Comparison of ENCODE assay signal across 9 cellular contexts in genomic region chr2:23624378-23624777, GRCh38.
DNase-seq lines count a peak whose midpoint lies in the region; ATAC-seq and TF ChIP-seq lines count a peak whose summit lies in the region.
"Had no signal": no experiment of that assay in that cellular context is flagged by ENCODE, and none has a peak within 500 bp of the region (broad histone marks: within the 10 kb centered on the region; RNA-seq: fewer than 3 reads in every experiment).

No MANE protein-coding gene starts in this region.

- H3K4me1 ChIP-seq in upper lobe of left lung: no peaks in the 10 kb centered on the region

- DNase-seq in activated naive CD4-positive, alpha-beta T cell treated with anti-CD3 and anti-CD28 coated beads for 36 hours: peak; percentile 45
- DNase-seq in activated naive CD4-positive, alpha-beta T cell (lab: John Stamatoyannopoulos, UW): no peak
- DNase-seq in OCI-M1 (lab: John Stamatoyannopoulos, UW) (peak; percentile 66), fibroblast of mammary gland (ENCODE audit: low read depth) (peak; percentile 28), upper lobe of left lung (no peak)
- peak; percentile 4 for DNase-seq in stimulated activated CD8-positive, alpha-beta memory T cell treated with anti-CD3 and anti-CD28 coated beads, Interleukin-4, amount 100 ng/mL, for 24 hours (ENCODE audit: low read depth)
- DNase-seq: GF-D8 had no signal

- no peaks in the 10 kb centered on the region for H3K36me3 Mint-ChIP-seq in activated naive CD4-positive, alpha-beta T cell treated with anti-CD3 and anti-CD28 coated beads for 36 hours (ENCODE audit: low read depth)

- H3K9me3 Mint-ChIP-seq in activated naive CD4-positive, alpha-beta T cell treated with anti-CD3 and anti-CD28 coated beads for 36 hours: peaks cover 11% of the 10 kb centered on the region

- no peak overlapping the region for H3K27ac ChIP-seq in upper lobe of left lung

- H3K4me3 ChIP-seq in fibroblast of mammary gland (ENCODE audit: control insufficient read depth, low read depth, low read length): no peak overlapping the region
- H3K4me3 ChIP-seq in upper lobe of left lung: no peak overlapping the region

- 60 to 74% methylated on average over 5 of the region's 5 CpGs for WGBS in upper lobe of left lung, 2 donors

- H3K27me3 ChIP-seq in upper lobe of left lung: no peaks in the 10 kb centered on the region

- no peaks in the 10 kb centered on the region for H3K36me3 ChIP-seq in upper lobe of left lung

- H3K4me1 Mint-ChIP-seq in activated naive CD4-positive, alpha-beta T cell treated with anti-CD3 and anti-CD28 coated beads for 36 hours (ENCODE audit: low read depth): no peaks in the 10 kb centered on the region

- intact Hi-C loops in activated naive CD4-positive, alpha-beta T cell treated with anti-CD3 and anti-CD28 coated beads for 36 hours (cut with micrococcal nuclease): no loop called here

- no peak for ATAC-seq in upper lobe of left lung (ENCODE audit: low FRiP score in 2 of 2)
- ATAC-seq in GM18858 (IDR thresholded peaks at IDR 0.05; ENCODE audit: unreplicated experiment): no peak
- ATAC-seq in GM19324 (IDR thresholded peaks at IDR 0.05; ENCODE audit: low FRiP score, unreplicated experiment): no peak

- H3K27ac Mint-ChIP-seq in activated naive CD4-positive, alpha-beta T cell treated with anti-CD3 and anti-CD28 coated beads for 36 hours: no peak overlapping the region

- CTCF ChIA-PET in activated naive CD4-positive, alpha-beta T cell treated with anti-CD3 and anti-CD28 coated beads for 36 hours (lab: Charles Lee): interaction anchor here (0.7 to 1.7 kb wide), 7 partner anchors 8 to 460 kb away, joined by 3 to 10 read pairs (median 4); partner anchors contain the start of gene TP53I3

- TF ChIP-seq CTCF in fibroblast of mammary gland (conservative IDR thresholded peaks at IDR 0.05; ENCODE audit: control insufficient read depth, insufficient read depth, low read depth, low read length) (peak; percentile 61), upper lobe of left lung (IDR thresholded peaks at IDR 0.05) (peak in 1 of 6 experiments; percentile 21)

- H3K9me3 ChIP-seq in upper lobe of left lung: peaks cover 0 to 7% (median 4%) of the 10 kb centered on the region in 4 donors

- no peak for TF ChIP-seq EP300 in upper lobe of left lung (IDR thresholded peaks at IDR 0.05)

- H3K27me3 Mint-ChIP-seq in activated naive CD4-positive, alpha-beta T cell treated with anti-CD3 and anti-CD28 coated beads for 36 hours (ENCODE audit: low read depth): no peaks in the 10 kb centered on the region

- TF ChIP-seq POLR2A in upper lobe of left lung (IDR thresholded peaks at IDR 0.05): no peak

- no peak overlapping the region for H3K4me3 Mint-ChIP-seq in activated naive CD4-positive, alpha-beta T cell treated with anti-CD3 and anti-CD28 coated beads for 36 hours

Comparison
In these comparisons a context has a peak if more than half of its experiments do, and no peak if none do; other contexts are left out.
1. DNase-seq: peak in activated naive CD4-positive, alpha-beta T cell treated with anti-CD3 and anti-CD28 coated beads for 36 hours (single experiment), OCI-M1 (single experiment), fibroblast of mammary gland (single experiment) and stimulated activated CD8-positive, alpha-beta memory T cell treated with anti-CD3 and anti-CD28 coated beads, Interleukin-4, amount 100 ng/mL, for 24 hours (single experiment); none in activated naive CD4-positive, alpha-beta T cell (0 of 4) and upper lobe of left lung (0 of 2).